2 cellular contexts compared by ENCODE assay signal in the genomic region with DNA sequence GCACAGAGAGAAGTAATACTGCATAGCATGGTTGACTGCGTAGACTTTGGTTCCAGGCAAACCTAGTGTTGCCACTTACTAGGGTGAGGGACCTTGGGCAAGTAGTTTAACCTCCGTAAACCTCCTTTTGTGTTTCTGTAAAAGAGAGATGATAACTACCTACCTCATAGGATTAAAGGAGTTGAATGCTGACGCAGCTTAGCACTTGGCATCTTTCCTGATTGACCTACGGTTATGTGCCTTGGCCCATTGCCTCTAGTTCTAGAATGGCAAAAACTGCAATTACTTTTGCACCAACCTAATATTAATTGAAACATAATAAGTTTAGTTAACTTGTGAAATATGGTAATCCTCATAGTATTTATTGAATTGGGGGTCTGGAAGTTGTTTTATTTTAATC.
TF ChIP-seq lines count a peak whose summit lies in the region.

No MANE protein-coding gene starts in this region.

TF ChIP-seq in WTC11, 78 proteins besides CTCF, POLR2A, EP300 and RAD21:
- TF ChIP-seq, protein P1, sequence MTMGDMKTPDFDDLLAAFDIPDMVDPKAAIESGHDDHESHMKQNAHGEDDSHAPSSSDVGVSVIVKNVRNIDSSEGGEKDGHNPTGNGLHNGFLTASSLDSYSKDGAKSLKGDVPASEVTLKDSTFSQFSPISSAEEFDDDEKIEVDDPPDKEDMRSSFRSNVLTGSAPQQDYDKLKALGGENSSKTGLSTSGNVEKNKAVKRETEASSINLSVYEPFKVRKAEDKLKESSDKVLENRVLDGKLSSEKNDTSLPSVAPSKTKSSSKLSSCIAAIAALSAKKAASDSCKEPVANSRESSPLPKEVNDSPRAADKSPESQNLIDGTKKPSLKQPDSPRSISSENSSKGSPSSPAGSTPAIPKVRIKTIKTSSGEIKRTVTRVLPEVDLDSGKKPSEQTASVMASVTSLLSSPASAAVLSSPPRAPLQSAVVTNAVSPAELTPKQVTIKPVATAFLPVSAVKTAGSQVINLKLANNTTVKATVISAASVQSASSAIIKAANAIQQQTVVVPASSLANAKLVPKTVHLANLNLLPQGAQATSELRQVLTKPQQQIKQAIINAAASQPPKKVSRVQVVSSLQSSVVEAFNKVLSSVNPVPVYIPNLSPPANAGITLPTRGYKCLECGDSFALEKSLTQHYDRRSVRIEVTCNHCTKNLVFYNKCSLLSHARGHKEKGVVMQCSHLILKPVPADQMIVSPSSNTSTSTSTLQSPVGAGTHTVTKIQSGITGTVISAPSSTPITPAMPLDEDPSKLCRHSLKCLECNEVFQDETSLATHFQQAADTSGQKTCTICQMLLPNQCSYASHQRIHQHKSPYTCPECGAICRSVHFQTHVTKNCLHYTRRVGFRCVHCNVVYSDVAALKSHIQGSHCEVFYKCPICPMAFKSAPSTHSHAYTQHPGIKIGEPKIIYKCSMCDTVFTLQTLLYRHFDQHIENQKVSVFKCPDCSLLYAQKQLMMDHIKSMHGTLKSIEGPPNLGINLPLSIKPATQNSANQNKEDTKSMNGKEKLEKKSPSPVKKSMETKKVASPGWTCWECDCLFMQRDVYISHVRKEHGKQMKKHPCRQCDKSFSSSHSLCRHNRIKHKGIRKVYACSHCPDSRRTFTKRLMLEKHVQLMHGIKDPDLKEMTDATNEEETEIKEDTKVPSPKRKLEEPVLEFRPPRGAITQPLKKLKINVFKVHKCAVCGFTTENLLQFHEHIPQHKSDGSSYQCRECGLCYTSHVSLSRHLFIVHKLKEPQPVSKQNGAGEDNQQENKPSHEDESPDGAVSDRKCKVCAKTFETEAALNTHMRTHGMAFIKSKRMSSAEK (CRISPR knock-in tag; IDR thresholded peaks at IDR 0.05; ENCODE audit: borderline replicate concordance) = no peak
- TF ChIP-seq ZNF317 (CRISPR knock-in tag; IDR thresholded peaks at IDR 0.05; ENCODE audit: borderline replicate concordance, low read depth) = no peak
- no peak for TF ChIP-seq CBFB (CRISPR knock-in tag; IDR thresholded peaks at IDR 0.05; ENCODE audit: low read depth)
- TF ChIP-seq GRHL2 (CRISPR knock-in tag; IDR thresholded peaks at IDR 0.05; ENCODE audit: insufficient replicate concordance, severe bottlenecking) = no peak
- TF ChIP-seq, protein P2, sequence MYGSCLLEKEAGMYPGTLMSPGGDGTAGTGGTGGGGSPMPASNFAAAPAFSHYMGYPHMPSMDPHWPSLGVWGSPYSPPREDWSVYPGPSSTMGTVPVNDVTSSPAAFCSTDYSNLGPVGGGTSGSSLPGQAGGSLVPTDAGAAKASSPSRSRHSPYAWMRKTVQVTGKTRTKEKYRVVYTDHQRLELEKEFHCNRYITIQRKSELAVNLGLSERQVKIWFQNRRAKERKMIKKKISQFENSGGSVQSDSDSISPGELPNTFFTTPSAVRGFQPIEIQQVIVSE (CRISPR knock-in tag; IDR thresholded peaks at IDR 0.05; ENCODE audit: borderline replicate concordance) = no peak
- TF ChIP-seq RELA (CRISPR knock-in tag; IDR thresholded peaks at IDR 0.05; ENCODE audit: borderline replicate concordance) = no peak
- TF ChIP-seq, protein P3, sequence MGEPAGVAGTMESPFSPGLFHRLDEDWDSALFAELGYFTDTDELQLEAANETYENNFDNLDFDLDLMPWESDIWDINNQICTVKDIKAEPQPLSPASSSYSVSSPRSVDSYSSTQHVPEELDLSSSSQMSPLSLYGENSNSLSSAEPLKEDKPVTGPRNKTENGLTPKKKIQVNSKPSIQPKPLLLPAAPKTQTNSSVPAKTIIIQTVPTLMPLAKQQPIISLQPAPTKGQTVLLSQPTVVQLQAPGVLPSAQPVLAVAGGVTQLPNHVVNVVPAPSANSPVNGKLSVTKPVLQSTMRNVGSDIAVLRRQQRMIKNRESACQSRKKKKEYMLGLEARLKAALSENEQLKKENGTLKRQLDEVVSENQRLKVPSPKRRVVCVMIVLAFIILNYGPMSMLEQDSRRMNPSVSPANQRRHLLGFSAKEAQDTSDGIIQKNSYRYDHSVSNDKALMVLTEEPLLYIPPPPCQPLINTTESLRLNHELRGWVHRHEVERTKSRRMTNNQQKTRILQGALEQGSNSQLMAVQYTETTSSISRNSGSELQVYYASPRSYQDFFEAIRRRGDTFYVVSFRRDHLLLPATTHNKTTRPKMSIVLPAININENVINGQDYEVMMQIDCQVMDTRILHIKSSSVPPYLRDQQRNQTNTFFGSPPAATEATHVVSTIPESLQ (CRISPR knock-in tag; IDR thresholded peaks at IDR 0.05) = no peak
- TF ChIP-seq, protein P4, sequence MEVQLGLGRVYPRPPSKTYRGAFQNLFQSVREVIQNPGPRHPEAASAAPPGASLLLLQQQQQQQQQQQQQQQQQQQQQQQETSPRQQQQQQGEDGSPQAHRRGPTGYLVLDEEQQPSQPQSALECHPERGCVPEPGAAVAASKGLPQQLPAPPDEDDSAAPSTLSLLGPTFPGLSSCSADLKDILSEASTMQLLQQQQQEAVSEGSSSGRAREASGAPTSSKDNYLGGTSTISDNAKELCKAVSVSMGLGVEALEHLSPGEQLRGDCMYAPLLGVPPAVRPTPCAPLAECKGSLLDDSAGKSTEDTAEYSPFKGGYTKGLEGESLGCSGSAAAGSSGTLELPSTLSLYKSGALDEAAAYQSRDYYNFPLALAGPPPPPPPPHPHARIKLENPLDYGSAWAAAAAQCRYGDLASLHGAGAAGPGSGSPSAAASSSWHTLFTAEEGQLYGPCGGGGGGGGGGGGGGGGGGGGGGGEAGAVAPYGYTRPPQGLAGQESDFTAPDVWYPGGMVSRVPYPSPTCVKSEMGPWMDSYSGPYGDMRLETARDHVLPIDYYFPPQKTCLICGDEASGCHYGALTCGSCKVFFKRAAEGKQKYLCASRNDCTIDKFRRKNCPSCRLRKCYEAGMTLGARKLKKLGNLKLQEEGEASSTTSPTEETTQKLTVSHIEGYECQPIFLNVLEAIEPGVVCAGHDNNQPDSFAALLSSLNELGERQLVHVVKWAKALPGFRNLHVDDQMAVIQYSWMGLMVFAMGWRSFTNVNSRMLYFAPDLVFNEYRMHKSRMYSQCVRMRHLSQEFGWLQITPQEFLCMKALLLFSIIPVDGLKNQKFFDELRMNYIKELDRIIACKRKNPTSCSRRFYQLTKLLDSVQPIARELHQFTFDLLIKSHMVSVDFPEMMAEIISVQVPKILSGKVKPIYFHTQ (CRISPR knock-in tag; IDR thresholded peaks at IDR 0.05) = no peak
- TF ChIP-seq, protein P5, sequence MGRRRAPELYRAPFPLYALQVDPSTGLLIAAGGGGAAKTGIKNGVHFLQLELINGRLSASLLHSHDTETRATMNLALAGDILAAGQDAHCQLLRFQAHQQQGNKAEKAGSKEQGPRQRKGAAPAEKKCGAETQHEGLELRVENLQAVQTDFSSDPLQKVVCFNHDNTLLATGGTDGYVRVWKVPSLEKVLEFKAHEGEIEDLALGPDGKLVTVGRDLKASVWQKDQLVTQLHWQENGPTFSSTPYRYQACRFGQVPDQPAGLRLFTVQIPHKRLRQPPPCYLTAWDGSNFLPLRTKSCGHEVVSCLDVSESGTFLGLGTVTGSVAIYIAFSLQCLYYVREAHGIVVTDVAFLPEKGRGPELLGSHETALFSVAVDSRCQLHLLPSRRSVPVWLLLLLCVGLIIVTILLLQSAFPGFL (CRISPR knock-in tag; IDR thresholded peaks at IDR 0.05; ENCODE audit: borderline replicate concordance) = no peak
- TF ChIP-seq ZNF121 (CRISPR knock-in tag; IDR thresholded peaks at IDR 0.05) = no peak
- TF ChIP-seq SP1 (CRISPR knock-in tag; conservative IDR thresholded peaks at IDR 0.05) = no peak
- no peak for TF ChIP-seq SMAD3 (CRISPR knock-in tag; IDR thresholded peaks at IDR 0.05; ENCODE audit: borderline replicate concordance)

TF ChIP-seq in HepG2, 621 proteins besides CTCF, POLR2A, EP300 and RAD21:
- no peak for TF ChIP-seq ZNF30 (CRISPR knock-in tag; IDR thresholded peaks at IDR 0.05)
- TF ChIP-seq, protein P6, sequence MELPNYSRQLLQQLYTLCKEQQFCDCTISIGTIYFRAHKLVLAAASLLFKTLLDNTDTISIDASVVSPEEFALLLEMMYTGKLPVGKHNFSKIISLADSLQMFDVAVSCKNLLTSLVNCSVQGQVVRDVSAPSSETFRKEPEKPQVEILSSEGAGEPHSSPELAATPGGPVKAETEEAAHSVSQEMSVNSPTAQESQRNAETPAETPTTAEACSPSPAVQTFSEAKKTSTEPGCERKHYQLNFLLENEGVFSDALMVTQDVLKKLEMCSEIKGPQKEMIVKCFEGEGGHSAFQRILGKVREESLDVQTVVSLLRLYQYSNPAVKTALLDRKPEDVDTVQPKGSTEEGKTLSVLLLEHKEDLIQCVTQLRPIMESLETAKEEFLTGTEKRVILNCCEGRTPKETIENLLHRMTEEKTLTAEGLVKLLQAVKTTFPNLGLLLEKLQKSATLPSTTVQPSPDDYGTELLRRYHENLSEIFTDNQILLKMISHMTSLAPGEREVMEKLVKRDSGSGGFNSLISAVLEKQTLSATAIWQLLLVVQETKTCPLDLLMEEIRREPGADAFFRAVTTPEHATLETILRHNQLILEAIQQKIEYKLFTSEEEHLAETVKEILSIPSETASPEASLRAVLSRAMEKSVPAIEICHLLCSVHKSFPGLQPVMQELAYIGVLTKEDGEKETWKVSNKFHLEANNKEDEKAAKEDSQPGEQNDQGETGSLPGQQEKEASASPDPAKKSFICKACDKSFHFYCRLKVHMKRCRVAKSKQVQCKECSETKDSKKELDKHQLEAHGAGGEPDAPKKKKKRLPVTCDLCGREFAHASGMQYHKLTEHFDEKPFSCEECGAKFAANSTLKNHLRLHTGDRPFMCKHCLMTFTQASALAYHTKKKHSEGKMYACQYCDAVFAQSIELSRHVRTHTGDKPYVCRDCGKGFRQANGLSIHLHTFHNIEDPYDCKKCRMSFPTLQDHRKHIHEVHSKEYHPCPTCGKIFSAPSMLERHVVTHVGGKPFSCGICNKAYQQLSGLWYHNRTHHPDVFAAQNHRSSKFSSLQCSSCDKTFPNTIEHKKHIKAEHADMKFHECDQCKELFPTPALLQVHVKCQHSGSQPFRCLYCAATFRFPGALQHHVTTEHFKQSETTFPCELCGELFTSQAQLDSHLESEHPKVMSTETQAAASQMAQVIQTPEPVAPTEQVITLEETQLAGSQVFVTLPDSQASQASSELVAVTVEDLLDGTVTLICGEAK (IDR thresholded peaks at IDR 0.05) = peak; percentile 49
- TF ChIP-seq, protein P6 (CRISPR knock-in tag; IDR thresholded peaks at IDR 0.05) = no peak
